In genomic region chr21:36657290-36657689, GRCh38 we compare ENCODE assay signal across 1 cellular context. TPM values are rescaled to one million over a fixed set of nuclear protein-coding genes. Genes with fewer than 3 reads are reported as not detected.
"Had no signal": no experiment of that assay in that cellular context is flagged by ENCODE, and none has a peak within 500 bp of the region (broad histone marks: within the 10 kb centered on the region; RNA-seq: fewer than 3 reads in every experiment).

No MANE protein-coding gene starts in this region.

RNA-seq across cellular contexts. Expression of gene SIM2, which starts 41.6 kb away (rescaled TPM):
- polyA plus RNA-seq: IgD-negative memory B cell had no signal
